ENCODE assay signal across 15 cellular contexts in the genomic region with DNA sequence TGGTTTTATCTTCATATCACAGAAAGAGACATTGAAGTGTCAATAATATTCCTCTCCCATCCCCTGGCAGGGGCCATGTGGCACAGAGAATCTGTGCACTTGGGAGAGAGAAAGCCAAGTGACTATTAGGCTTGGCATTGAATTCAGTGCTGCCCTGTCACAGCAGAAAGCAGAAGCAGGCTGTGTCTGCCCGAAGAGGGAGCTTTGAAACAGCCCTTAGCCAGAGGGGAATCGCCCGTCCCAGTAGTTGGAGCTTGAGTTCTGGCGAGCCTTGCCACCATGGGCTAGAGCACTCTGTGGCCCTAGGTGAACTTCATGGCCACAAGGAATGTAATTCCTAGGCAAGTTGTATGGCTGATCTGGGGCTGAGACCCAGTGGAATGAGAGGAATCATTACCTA.
"Had no signal": no experiment of that assay in that cellular context is flagged by ENCODE, and none has a peak within 500 bp of the region (broad histone marks: within the 10 kb centered on the region; RNA-seq: fewer than 3 reads in every experiment).

No MANE protein-coding gene starts in this region.

- H3K4me1 ChIP-seq: stomach had no signal

- H3K4me3 Mint-ChIP-seq: naive thymus-derived CD4-positive, alpha-beta T cell; nephron progenitor cell had no signal

- H3K36me3 Mint-ChIP-seq: naive thymus-derived CD4-positive, alpha-beta T cell had no signal

- H3K4me1 Mint-ChIP-seq: naive thymus-derived CD4-positive, alpha-beta T cell; nephron progenitor cell had no signal

- H3K36me3 ChIP-seq: stomach, thoracic aorta had no signal

- H3K27me3 Mint-ChIP-seq: naive thymus-derived CD4-positive, alpha-beta T cell had no signal

- DNase-seq: cortex of kidney; effector CD8-positive, alpha-beta T cell; left colon; left ventricle myocardium superior; mesendoderm; naive thymus-derived CD4-positive, alpha-beta T cell; nephron progenitor cell; right cardiac atrium; small intestine; stimulated activated CD4-positive, alpha-beta T cell treated with anti-CD3 and anti-CD28 coated beads, Interleukin-12 subunit alpha, Interleukin-12 subunit beta, amount 100 ng/mL, for 4 hours; stimulated activated naive CD4-positive, alpha-beta T cell; stomach had no signal

- H3K9me3 ChIP-seq: thoracic aorta had no signal

- H3K27ac ChIP-seq: stomach, thoracic aorta had no signal

- H3K4me3 ChIP-seq: dorsolateral prefrontal cortex, lung, stomach, thoracic aorta had no signal

- H3K27me3 ChIP-seq: dorsolateral prefrontal cortex, stomach had no signal

- H3K27ac Mint-ChIP-seq: naive thymus-derived CD4-positive, alpha-beta T cell; nephron progenitor cell had no signal
